In the genomic region with DNA sequence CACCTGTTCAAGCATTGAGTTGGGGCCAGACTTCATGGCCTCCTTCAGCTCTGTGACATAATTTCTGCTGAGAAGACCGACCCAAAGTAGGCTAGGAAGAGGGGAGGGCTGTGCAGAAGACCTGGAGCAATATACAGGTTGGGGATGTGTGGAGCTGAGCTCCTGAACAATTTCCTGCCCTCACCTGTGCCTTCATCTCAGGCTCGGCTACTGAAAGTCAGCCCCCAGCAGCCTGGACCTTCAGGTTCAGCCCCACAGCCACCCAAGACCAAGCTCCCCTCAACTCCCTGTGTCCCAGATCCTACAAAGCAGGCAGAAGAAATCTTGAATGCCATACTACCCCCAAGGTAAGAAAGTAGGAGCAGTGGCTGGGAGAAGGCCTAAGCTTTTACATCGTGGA, we compare ENCODE assay signal across 12 cellular contexts. TPM values are rescaled to one million over a fixed set of nuclear protein-coding genes. Genes with fewer than 3 reads are reported as not detected.
DNase-seq lines count a peak whose midpoint lies in the region; ATAC-seq and TF ChIP-seq lines count a peak whose summit lies in the region.
"Had no signal": no experiment of that assay in that cellular context is flagged by ENCODE, and none has a peak within 500 bp of the region (broad histone marks: within the 10 kb centered on the region; RNA-seq: fewer than 3 reads in every experiment).

No MANE protein-coding gene starts in this region.

- peaks cover 18 to 44% (median 32%) of the 10 kb centered on the region in 4 donors for H3K4me1 ChIP-seq in esophagus muscularis mucosa

- H3K27me3 Mint-ChIP-seq in activated CD4-positive, alpha-beta T cell treated with anti-CD3 and anti-CD28 coated beads, Interleukin-2, amount 10 ng/mL, durations not matched to agents 24 days and 14 days: no peaks in the 10 kb centered on the region
- no peaks in the 10 kb centered on the region for H3K27me3 Mint-ChIP-seq in activated CD4-positive, alpha-beta T cell treated with anti-CD3 and anti-CD28 coated beads for 36 hours
- no peaks in the 10 kb centered on the region for H3K27me3 Mint-ChIP-seq in nephron (ENCODE audit: low read depth)
- H3K27me3 Mint-ChIP-seq in type B pancreatic cell: no peaks in the 10 kb centered on the region
- H3K27me3 Mint-ChIP-seq: activated CD4-positive, alpha-beta memory T cell treated with anti-CD3 and anti-CD28 coated beads for 36 hours; stimulated activated memory B cell treated with anti-CD40 and anti-IgM and Interleukin-4, amounts not matched to agents 10 μg/mL and 1 μg/mL and 100 μg/mL, for 72 hours had no signal

- no peak for TF ChIP-seq EP300 in esophagus muscularis mucosa (IDR thresholded peaks at IDR 0.05)

- intact Hi-C loops in activated CD4-positive, alpha-beta T cell treated with anti-CD3 and anti-CD28 coated beads, Interleukin-2, amount 10 ng/mL, durations not matched to agents 24 days and 14 days (cut with micrococcal nuclease): no loop called here
- intact Hi-C loops in activated CD4-positive, alpha-beta T cell treated with anti-CD3 and anti-CD28 coated beads for 36 hours (cut with DNase I, micrococcal nuclease): no loop called here
- intact Hi-C loops in esophagus muscularis mucosa (cut with DNase I): no loop called here

- 73% methylated on average over 2 of the region's 3 CpGs for WGBS in esophagus muscularis mucosa

- H3K4me3 Mint-ChIP-seq in activated CD4-positive, alpha-beta T cell treated with anti-CD3 and anti-CD28 coated beads, Interleukin-2, amount 10 ng/mL, durations not matched to agents 24 days and 14 days: no peak overlapping the region
- H3K4me3 Mint-ChIP-seq in activated CD4-positive, alpha-beta T cell treated with anti-CD3 and anti-CD28 coated beads for 36 hours: no peak overlapping the region
- H3K4me3 Mint-ChIP-seq in nephron (peak overlapping the region; percentile 90 to 98 (median 93)), type B pancreatic cell (peak overlapping the region; percentile 92)
- H3K4me3 Mint-ChIP-seq: activated CD4-positive, alpha-beta memory T cell treated with anti-CD3 and anti-CD28 coated beads for 36 hours; stimulated activated memory B cell treated with anti-CD40 and anti-IgM and Interleukin-4, amounts not matched to agents 10 μg/mL and 1 μg/mL and 100 μg/mL, for 72 hours had no signal

- H3K27ac Mint-ChIP-seq in activated CD4-positive, alpha-beta T cell treated with anti-CD3 and anti-CD28 coated beads, Interleukin-2, amount 10 ng/mL, durations not matched to agents 24 days and 14 days: peak overlapping the region; percentile 7
- H3K27ac Mint-ChIP-seq in activated CD4-positive, alpha-beta T cell treated with anti-CD3 and anti-CD28 coated beads for 36 hours: no peak overlapping the region
- peak overlapping the region; percentile 74 to 96 (median 93) for H3K27ac Mint-ChIP-seq in nephron
- peak overlapping the region; percentile 92 for H3K27ac Mint-ChIP-seq in type B pancreatic cell
- H3K27ac Mint-ChIP-seq: activated CD4-positive, alpha-beta memory T cell treated with anti-CD3 and anti-CD28 coated beads for 36 hours; stimulated activated memory B cell treated with anti-CD40 and anti-IgM and Interleukin-4, amounts not matched to agents 10 μg/mL and 1 μg/mL and 100 μg/mL, for 72 hours had no signal

- H3K36me3 Mint-ChIP-seq in activated CD4-positive, alpha-beta T cell treated with anti-CD3 and anti-CD28 coated beads, Interleukin-2, amount 10 ng/mL, durations not matched to agents 24 days and 14 days (ENCODE audit: low read depth): peaks cover 14% of the 10 kb centered on the region
- peaks cover 14% of the 10 kb centered on the region for H3K36me3 Mint-ChIP-seq in activated CD4-positive, alpha-beta T cell treated with anti-CD3 and anti-CD28 coated beads for 36 hours (ENCODE audit: low read depth)
- peaks cover 25% of the 10 kb centered on the region for H3K36me3 Mint-ChIP-seq in nephron (ENCODE audit: low read depth)
- peaks cover 4% of the 10 kb centered on the region for H3K36me3 Mint-ChIP-seq in type B pancreatic cell

- H3K27ac ChIP-seq in esophagus muscularis mucosa (replicated peaks in 1 of 4): peak overlapping the region; percentile 55 to 80 (median 69)

- H3K27me3 ChIP-seq in esophagus muscularis mucosa: no peaks in the 10 kb centered on the region

- POLR2A ChIA-PET in activated CD4-positive, alpha-beta T cell treated with anti-CD3 and anti-CD28 coated beads for 36 hours (lab: Charles Lee): interaction anchor here (0.5 kb wide), 1 partner anchor 71 kb away, joined by 3 read pairs; no protein-coding TSS in a partner anchor

- peaks cover 27% of the 10 kb centered on the region for H3K4me1 Mint-ChIP-seq in activated CD4-positive, alpha-beta T cell treated with anti-CD3 and anti-CD28 coated beads, Interleukin-2, amount 10 ng/mL, durations not matched to agents 24 days and 14 days
- peaks cover 14% of the 10 kb centered on the region for H3K4me1 Mint-ChIP-seq in activated CD4-positive, alpha-beta T cell treated with anti-CD3 and anti-CD28 coated beads for 36 hours
- H3K4me1 Mint-ChIP-seq in nephron: peaks cover 58% of the 10 kb centered on the region
- peaks cover 33% of the 10 kb centered on the region for H3K4me1 Mint-ChIP-seq in type B pancreatic cell (ENCODE audit: unreplicated experiment)

- CTCF ChIA-PET in activated CD4-positive, alpha-beta T cell treated with anti-CD3 and anti-CD28 coated beads for 36 hours (lab: Charles Lee): no interaction called here

- no peak for TF ChIP-seq POLR2A in esophagus muscularis mucosa (IDR thresholded peaks at IDR 0.05; ENCODE audit: low read depth)

- ATAC-seq in activated CD4-positive, alpha-beta T cell treated with anti-CD3 and anti-CD28 coated beads for 36 hours: no peak
- ATAC-seq in HG03159 (IDR thresholded peaks at IDR 0.05; ENCODE audit: unreplicated experiment): no peak
- ATAC-seq in GM21737 (IDR thresholded peaks at IDR 0.05; ENCODE audit: unreplicated experiment): no peak
- ATAC-seq: stimulated activated memory B cell treated with anti-CD40 and anti-IgM and Interleukin-4, amounts not matched to agents 10 μg/mL and 1 μg/mL and 100 μg/mL, for 72 hours had no signal

- DNase-seq in activated CD4-positive, alpha-beta T cell treated with anti-CD3 and anti-CD28 coated beads, Interleukin-2, amount 10 ng/mL, durations not matched to agents 24 days and 14 days: no peak
- no peak for DNase-seq in activated CD4-positive, alpha-beta T cell treated with anti-CD3 and anti-CD28 coated beads for 36 hours
- no peak for DNase-seq in esophagus muscularis mucosa (ENCODE audit: extremely low spot score)
- no peak for DNase-seq in type B pancreatic cell (ENCODE audit: extremely low spot score, unreplicated experiment)
- no peak for DNase-seq in GM13976 (ENCODE audit: low spot score)
- DNase-seq: SW 1271 had no signal

- TF ChIP-seq CTCF in esophagus muscularis mucosa (IDR thresholded peaks at IDR 0.05) (no peak), nephron (IDR thresholded peaks at IDR 0.05; ENCODE audit: unreplicated experiment in 3 of 3) (no peak), type B pancreatic cell (conservative IDR thresholded peaks at IDR 0.05) (no peak), GM13976 (IDR thresholded peaks at IDR 0.05; ENCODE audit: borderline replicate concordance, control extremely low read depth, extremely low read depth, insufficient read depth, missing control alignments) (no peak)

- H3K4me3 ChIP-seq in esophagus muscularis mucosa: peak overlapping the region; percentile 51 to 58 (median 52)

- in situ Hi-C loops in GM13976 (cut with MboI; ENCODE audit: low sequenced_read_pairs, unreplicated experiment): no loop called here

- H3K9me3 Mint-ChIP-seq in activated CD4-positive, alpha-beta T cell treated with anti-CD3 and anti-CD28 coated beads, Interleukin-2, amount 10 ng/mL, durations not matched to agents 24 days and 14 days: peaks cover 4% of the 10 kb centered on the region
- no peaks in the 10 kb centered on the region for H3K9me3 Mint-ChIP-seq in activated CD4-positive, alpha-beta T cell treated with anti-CD3 and anti-CD28 coated beads for 36 hours (ENCODE audit: low read depth)
- H3K9me3 Mint-ChIP-seq in nephron (no peaks in the 10 kb centered on the region), type B pancreatic cell (no peaks in the 10 kb centered on the region)
- H3K9me3 Mint-ChIP-seq: stimulated activated memory B cell treated with anti-CD40 and anti-IgM and Interleukin-4, amounts not matched to agents 10 μg/mL and 1 μg/mL and 100 μg/mL, for 72 hours had no signal

- peaks cover 0 to 35% (median 16%) of the 10 kb centered on the region in 4 donors for H3K36me3 ChIP-seq in esophagus muscularis mucosa

- no peaks in the 10 kb centered on the region for H3K9me3 ChIP-seq in esophagus muscularis mucosa

RNA-seq across cellular contexts. Expression of gene DNALI1, which starts 0.7 kb away (rescaled TPM):
- total RNA-seq in activated CD4-positive, alpha-beta T cell treated with anti-CD3 and anti-CD28 coated beads, Interleukin-2, amount 10 ng/mL, durations not matched to agents 24 days and 14 days: not detected in 2 replicates
- total RNA-seq in activated CD4-positive, alpha-beta T cell treated with anti-CD3 and anti-CD28 coated beads for 36 hours: under 1 TPM in 1 of 2 experiments, not detected in 1; 0.16 TPM
- 10 to 100 TPM; 10.4 to 15.7 (median 13.6) TPM for total RNA-seq in esophagus muscularis mucosa
- total RNA-seq in type B pancreatic cell (ENCODE audit: low replicate concordance): 11.6 and 40.8 TPM in 2 replicates
- total RNA-seq: NCI-H460 had no signal

RNA-seq across cellular contexts. Expression of gene SNIP1, which starts 3.3 kb away (rescaled TPM):
- total RNA-seq in activated CD4-positive, alpha-beta T cell treated with anti-CD3 and anti-CD28 coated beads, Interleukin-2, amount 10 ng/mL, durations not matched to agents 24 days and 14 days: 22.7 and 25.4 TPM in 2 replicates
- 10 to 100 TPM; 18.7 to 21.3 TPM for total RNA-seq in activated CD4-positive, alpha-beta T cell treated with anti-CD3 and anti-CD28 coated beads for 36 hours
- 10 to 100 TPM in 3 of 4 donors, 1 to 10 TPM in 1; 9.8 to 19.9 (median 12.1) TPM for total RNA-seq in esophagus muscularis mucosa
- 18.2 and 23.4 TPM in 2 replicates for total RNA-seq in type B pancreatic cell (ENCODE audit: low replicate concordance)

RNA-seq across cellular contexts. Expression of gene GNL2, which starts 38.3 kb away (rescaled TPM):
- total RNA-seq in activated CD4-positive, alpha-beta T cell treated with anti-CD3 and anti-CD28 coated beads, Interleukin-2, amount 10 ng/mL, durations not matched to agents 24 days and 14 days: 109 and 110 TPM in 2 replicates
- total RNA-seq in activated CD4-positive, alpha-beta T cell treated with anti-CD3 and anti-CD28 coated beads for 36 hours: 10 to 100 TPM; 82.3 to 98.8 TPM
- total RNA-seq in esophagus muscularis mucosa (10 to 100 TPM; 25.1 to 36.4 (median 27.0) TPM), type B pancreatic cell (ENCODE audit: low replicate concordance) (52.4 and 55.1 TPM in 2 replicates)

RNA-seq across cellular contexts. Expression of gene MEAF6, which starts 42.8 kb away (rescaled TPM):
- 94.4 and 95.6 TPM in 2 replicates for total RNA-seq in activated CD4-positive, alpha-beta T cell treated with anti-CD3 and anti-CD28 coated beads, Interleukin-2, amount 10 ng/mL, durations not matched to agents 24 days and 14 days
- 10 to 100 TPM; 66.8 to 72.2 TPM for total RNA-seq in activated CD4-positive, alpha-beta T cell treated with anti-CD3 and anti-CD28 coated beads for 36 hours
- total RNA-seq in esophagus muscularis mucosa: 100 to 1,000 TPM in 1 of 4 donors, 10 to 100 TPM in 3; 55.2 to 100 (median 78.3) TPM
- 65.7 and 79.9 TPM in 2 replicates for total RNA-seq in type B pancreatic cell (ENCODE audit: low replicate concordance)

Comparison
In these comparisons a context has a peak if more than half of its experiments do, and no peak if none do; other contexts are left out.
1. H3K4me3 Mint-ChIP-seq: peak in nephron (3 of 3) and type B pancreatic cell (single experiment); none in activated CD4-positive, alpha-beta T cell treated with anti-CD3 and anti-CD28 coated beads, Interleukin-2, amount 10 ng/mL, durations not matched to agents 24 days and 14 days (single experiment) and activated CD4-positive, alpha-beta T cell treated with anti-CD3 and anti-CD28 coated beads for 36 hours (single experiment).
2. RNA of gene DNALI1, which starts 0.7 kb away (total RNA-seq): 11.6 to 40.8 TPM in type B pancreatic cell and 10.4 to 15.7 TPM in esophagus muscularis mucosa; 0.16 TPM in activated CD4-positive, alpha-beta T cell treated with anti-CD3 and anti-CD28 coated beads for 36 hours and not detected in activated CD4-positive, alpha-beta T cell treated with anti-CD3 and anti-CD28 coated beads, Interleukin-2, amount 10 ng/mL, durations not matched to agents 24 days and 14 days; every median in the first group is over 4 times any median in the second.